12 cellular contexts compared by ENCODE assay signal in genomic region chr10:123398180-123398591, GRCh38.
DNase-seq lines count a peak whose midpoint lies in the region; ATAC-seq and TF ChIP-seq lines count a peak whose summit lies in the region.
"Had no signal": no experiment of that assay in that cellular context is flagged by ENCODE, and none has a peak within 500 bp of the region (broad histone marks: within the 10 kb centered on the region; RNA-seq: fewer than 3 reads in every experiment).

No MANE protein-coding gene starts in this region.

- no peak overlapping the region for H2AFZ ChIP-seq in OCI-LY3 (ENCODE audit: low read depth, low read length)

- H3K79me2 ChIP-seq in OCI-LY3 (ENCODE audit: low read length), result no peaks in the 10 kb centered on the region

- H3K4me1 Mint-ChIP-seq in mesothelial cell of epicardium, result no peaks in the 10 kb centered on the region

- DNase-seq in activated CD8-positive, alpha-beta memory T cell treated with anti-CD3 and anti-CD28 coated beads for 24 hours, result no peak
- DNase-seq in mesothelial cell of epicardium (ENCODE audit: low spot score in 2 of 2, unreplicated experiment in 2 of 2) (no peak), HT-29 (ENCODE audit: low spot score) (no peak), MG63 (no peak)
- DNase-seq: dorsolateral prefrontal cortex; stimulated activated CD4-positive, alpha-beta T cell treated with anti-CD3 and anti-CD28 coated beads, Interleukin-2, amount 100 ng/mL, for 48 hours; upper lobe of left lung had no signal

- H3K4me2 ChIP-seq in OCI-LY3 (ENCODE audit: low read length), result 0 out of 2 replicates have a peak overlapping the region, but pooled peaks have one; percentile 15

- H4K20me1 ChIP-seq in OCI-LY3 (ENCODE audit: insufficient read depth, low read length), result no peaks in the 10 kb centered on the region

- H3K9me3 ChIP-seq in OCI-LY3 (ENCODE audit: insufficient read depth, low read length) (peaks cover 7% of the 10 kb centered on the region; the same call in 1 of the 2 replicates), MG63 (no peaks in the 10 kb centered on the region)
- H3K9me3 ChIP-seq: upper lobe of left lung had no signal

- peaks cover 9% of the 10 kb centered on the region for H3K27me3 Mint-ChIP-seq in mesothelial cell of epicardium (ENCODE audit: low read depth)

- H3K4me1 ChIP-seq in OCI-LY3 (ENCODE audit: low read length), result peaks cover 93% of the 10 kb centered on the region
- H3K4me1 ChIP-seq: upper lobe of left lung had no signal

- peak; percentile 65 for ATAC-seq in GM18505 (IDR thresholded peaks at IDR 0.05; ENCODE audit: unreplicated experiment)
- peak; percentile 69 for ATAC-seq in GM21360 (IDR thresholded peaks at IDR 0.05; ENCODE audit: unreplicated experiment)
- ATAC-seq in HG03066 (IDR thresholded peaks at IDR 0.05; ENCODE audit: low read depth, unreplicated experiment), result peak; percentile 73

- H3K36me3 ChIP-seq in OCI-LY3 (replicated peaks; ENCODE audit: low read depth, low read length) (peaks cover 23% of the 10 kb centered on the region), MG63 (no peaks in the 10 kb centered on the region)
- H3K36me3 ChIP-seq: upper lobe of left lung had no signal

- peak overlapping the region; percentile 99 for H3K27ac ChIP-seq in OCI-LY3 (ENCODE audit: low read length)
- H3K27ac ChIP-seq: dorsolateral prefrontal cortex, upper lobe of left lung had no signal

- H3K4me3 Mint-ChIP-seq in mesothelial cell of epicardium, result no peak overlapping the region
- H3K4me3 Mint-ChIP-seq: neural crest cell had no signal

- H3K27ac Mint-ChIP-seq in mesothelial cell of epicardium, result no peak overlapping the region

- H3K4me3 ChIP-seq in OCI-LY3 (ENCODE audit: low read length), result no peak overlapping the region
- H3K4me3 ChIP-seq in MG63, result no peak overlapping the region
- H3K4me3 ChIP-seq: dorsolateral prefrontal cortex, upper lobe of left lung had no signal

- peaks cover 5% of the 10 kb centered on the region for H3K9me3 Mint-ChIP-seq in mesothelial cell of epicardium

- no peaks in the 10 kb centered on the region for H3K27me3 ChIP-seq in OCI-LY3 (ENCODE audit: low read depth, low read length)
- H3K27me3 ChIP-seq in MG63, result no peaks in the 10 kb centered on the region
- H3K27me3 ChIP-seq: dorsolateral prefrontal cortex, upper lobe of left lung had no signal

- no peaks in the 10 kb centered on the region for H3K36me3 Mint-ChIP-seq in mesothelial cell of epicardium

- TF ChIP-seq CTCF in OCI-LY3 (IDR thresholded peaks at IDR 0.05; ENCODE audit: low read depth, low read length) (no peak), mesothelial cell of epicardium (IDR thresholded peaks at IDR 0.05; ENCODE audit: unreplicated experiment) (no peak)

- no peak for TF ChIP-seq POLR2A in GM18505 (IDR thresholded peaks at IDR 0.05; ENCODE audit: borderline replicate concordance, extremely low read depth, insufficient read depth, insufficient read length)

- H3K9ac ChIP-seq in OCI-LY3 (ENCODE audit: low read length), result peak overlapping the region; percentile 92
